In the genomic region with DNA sequence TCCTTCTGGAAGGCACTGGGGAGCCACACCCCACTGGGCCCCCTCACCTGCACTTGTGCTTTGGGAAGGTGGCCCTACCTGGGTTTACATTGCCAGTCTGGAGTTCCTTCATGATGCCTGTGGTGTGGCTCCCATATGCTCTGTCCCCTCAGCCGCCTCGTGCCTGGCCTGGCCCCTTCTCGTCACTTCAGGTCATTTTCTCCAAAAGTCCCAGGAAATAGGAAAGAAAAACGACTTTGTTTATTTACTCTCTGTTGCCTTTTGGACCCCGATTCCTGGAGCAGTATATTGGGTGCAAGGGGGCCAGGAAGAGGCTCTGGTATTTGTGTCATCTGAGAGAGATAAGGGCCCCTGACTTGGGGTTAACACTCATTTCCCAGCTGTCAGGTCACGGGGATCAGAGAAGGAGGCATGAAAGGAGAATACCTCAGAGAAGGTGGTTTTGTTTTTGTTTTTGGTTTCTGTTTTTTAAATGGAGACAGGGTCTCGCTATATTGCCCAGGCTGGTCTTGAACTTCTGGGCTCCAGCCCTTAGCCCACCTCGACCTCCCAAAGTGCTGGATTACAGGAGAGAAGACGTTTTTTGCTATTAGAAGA, we compare ENCODE assay signal across 9 cellular contexts. TPM values are rescaled to one million over a fixed set of nuclear protein-coding genes. Genes with fewer than 3 reads are reported as not detected.
DNase-seq lines count a peak whose midpoint lies in the region; ATAC-seq, FAIRE-seq and TF ChIP-seq lines count a peak whose summit lies in the region.
"Had no signal": no experiment of that assay in that cellular context is flagged by ENCODE, and none has a peak within 500 bp of the region (broad histone marks: within the 10 kb centered on the region; RNA-seq: fewer than 3 reads in every experiment).

No MANE protein-coding gene starts in this region.

- no peaks in the 10 kb centered on the region for H3K9me3 ChIP-seq in effector memory CD4-positive, alpha-beta T cell (ENCODE audit: control insufficient read depth, low read length)
- H3K9me3 ChIP-seq in sigmoid colon = no peaks in the 10 kb centered on the region
- no peaks in the 10 kb centered on the region for H3K9me3 ChIP-seq in pancreas

- no peaks in the 10 kb centered on the region for H3K27me3 ChIP-seq in effector memory CD4-positive, alpha-beta T cell (replicated peaks; ENCODE audit: control insufficient read depth, insufficient read depth, low read length, poor library complexity, severe bottlenecking)
- H3K27me3 ChIP-seq in sigmoid colon (no peaks in the 10 kb centered on the region), pancreas (no peaks in the 10 kb centered on the region)

- peak overlapping the region; percentile 91 for H3K27ac ChIP-seq in effector memory CD4-positive, alpha-beta T cell (ENCODE audit: insufficient read depth, low read length, poor library complexity, severe bottlenecking)
- H3K27ac ChIP-seq in sigmoid colon = peak overlapping the region; percentile 87 to 99 (median 94)
- no peak overlapping the region for H3K27ac ChIP-seq in pancreas

- FAIRE-seq in pancreas (lab: Jason Lieb, UNC) = no peak

- peaks cover 41% of the 10 kb centered on the region for H3K4me1 Mint-ChIP-seq in T-helper 1 cell treated with Interleukin-12 subunit alpha and Interleukin-12 subunit beta and Interleukin-4 antibody, amounts not matched to agents 30 μg/mL and 1 μg/mL, for 36 hours (ENCODE audit: low read depth)

- 71 to 77% methylated on average over 9 of the region's 9 CpGs for WGBS in sigmoid colon, 2 donors
- 74% methylated on average over 9 of the region's 9 CpGs for WGBS in pancreas, 2 donors

- no peak for TF ChIP-seq EP300 in sigmoid colon (IDR thresholded peaks at IDR 0.05)

- peak overlapping the region; percentile 97 for H3K27ac Mint-ChIP-seq in T-helper 1 cell treated with Interleukin-12 subunit alpha and Interleukin-12 subunit beta and Interleukin-4 antibody, amounts not matched to agents 30 μg/mL and 1 μg/mL, for 36 hours

- TF ChIP-seq CTCF in sigmoid colon (IDR thresholded peaks at IDR 0.05) = no peak
- TF ChIP-seq CTCF in pancreas (IDR thresholded peaks at IDR 0.05) = no peak

- no peaks in the 10 kb centered on the region for H3K9me3 Mint-ChIP-seq in T-helper 1 cell treated with Interleukin-12 subunit alpha and Interleukin-12 subunit beta and Interleukin-4 antibody, amounts not matched to agents 30 μg/mL and 1 μg/mL, for 36 hours

- H3K27me3 Mint-ChIP-seq in T-helper 1 cell treated with Interleukin-12 subunit alpha and Interleukin-12 subunit beta and Interleukin-4 antibody, amounts not matched to agents 30 μg/mL and 1 μg/mL, for 36 hours (ENCODE audit: low read depth) = no peaks in the 10 kb centered on the region

- peaks cover 19% of the 10 kb centered on the region for H3K36me3 ChIP-seq in effector memory CD4-positive, alpha-beta T cell (ENCODE audit: control insufficient read depth, insufficient read depth, low read length)
- H3K36me3 ChIP-seq in sigmoid colon (peaks cover 0 to 26% (median 0%) of the 10 kb centered on the region in 4 donors), pancreas (no peaks in the 10 kb centered on the region)

- intact Hi-C loops in sigmoid colon (cut with DNase I) (no loop called here), pancreas (cut with DNase I) (no loop called here)

- DNase-seq in D341Med (ENCODE audit: low spot score) (peak; percentile 33), sigmoid colon (no peak), NCI-H1417 (lab: John Stamatoyannopoulos, UW) (no peak), SW480 (ENCODE audit: low spot score) (no peak), pancreas (no peak), H4 (ENCODE audit: low spot score) (no peak)
- DNase-seq in effector memory CD4-positive, alpha-beta T cell = peak in 1 of 3 donors; percentile 41
- DNase-seq: DND-41 had no signal

- no peak for TF ChIP-seq POLR2A in sigmoid colon (IDR thresholded peaks at IDR 0.05)

- H3K36me3 Mint-ChIP-seq in T-helper 1 cell treated with Interleukin-12 subunit alpha and Interleukin-12 subunit beta and Interleukin-4 antibody, amounts not matched to agents 30 μg/mL and 1 μg/mL, for 36 hours (ENCODE audit: low read depth) = peaks cover 40% of the 10 kb centered on the region

- H3K4me3 Mint-ChIP-seq in T-helper 1 cell treated with Interleukin-12 subunit alpha and Interleukin-12 subunit beta and Interleukin-4 antibody, amounts not matched to agents 30 μg/mL and 1 μg/mL, for 36 hours = peak overlapping the region; percentile 93

- H3K4me3 ChIP-seq in effector memory CD4-positive, alpha-beta T cell (ENCODE audit: insufficient read depth, low read depth, low read length, poor library complexity, severe bottlenecking) = peak overlapping the region; percentile 43
- H3K4me3 ChIP-seq in sigmoid colon (no peak overlapping the region), pancreas (no peak overlapping the region)

- no peak for ATAC-seq in pancreas

- H3K4me1 ChIP-seq in effector memory CD4-positive, alpha-beta T cell (ENCODE audit: control insufficient read depth, insufficient read depth, low read length, poor library complexity, severe bottlenecking) = peaks cover 71% of the 10 kb centered on the region
- H3K4me1 ChIP-seq in sigmoid colon (peaks cover 0 to 82% (median 72%) of the 10 kb centered on the region in 4 donors), pancreas (peaks cover 10 to 43% (median 22%) of the 10 kb centered on the region in 3 donors)

RNA-seq across cellular contexts. Expression of gene SOCS3, which starts 4.7 kb away (rescaled TPM):
- total RNA-seq in sigmoid colon = 100 to 1,000 TPM in 2 of 4 donors, 10 to 100 TPM in 2; 10.3 to 499 (median 82.9) TPM
- polyA plus RNA-seq in sigmoid colon = 10 to 100 TPM; 11.1 to 64.5 (median 28.2) TPM
- total RNA-seq in pancreas = 10 to 100 TPM in 4 of 6 donors, 1 to 10 TPM in 2; 5.7 to 32.6 (median 18.0) TPM
- polyA plus RNA-seq in pancreas = 10 to 100 TPM; 28.5 to 53.3 TPM
- total RNA-seq in H4 (2014; rRNA removed; shearing (Covaris generic)) = 29.2 and 43.0 TPM in 2 replicates

RNA-seq across cellular contexts. Expression of gene PGS1, which starts 23.3 kb away (rescaled TPM):
- 10 to 100 TPM; 20.0 to 36.3 (median 29.0) TPM for total RNA-seq in sigmoid colon
- polyA plus RNA-seq in sigmoid colon = 10 to 100 TPM in 2 of 3 donors, 1 to 10 TPM in 1; 9.9 to 36.9 (median 16.8) TPM
- 10 to 100 TPM; 11.2 to 21.9 (median 13.4) TPM for total RNA-seq in pancreas
- polyA plus RNA-seq in pancreas = 10 to 100 TPM; 17.2 to 22.7 TPM
- total RNA-seq in H4 (2014; rRNA removed; shearing (Covaris generic)) = 20.4 and 27.5 TPM in 2 replicates

Comparison
In these comparisons a context has a peak if more than half of its experiments do, and no peak if none do; other contexts are left out.
1. H3K27ac ChIP-seq: peak in effector memory CD4-positive, alpha-beta T cell (single experiment) and sigmoid colon (4 of 4); none in pancreas (0 of 4).